ENCODE assay signal across 21 cellular contexts in genomic region chr4:48064349-48064748, GRCh38. TPM values are rescaled to one million over a fixed set of nuclear protein-coding genes. Genes with fewer than 3 reads are reported as not detected.
DNase-seq lines count a peak whose midpoint lies in the region; ATAC-seq and TF ChIP-seq lines count a peak whose summit lies in the region.
"Had no signal": no experiment of that assay in that cellular context is flagged by ENCODE, and none has a peak within 500 bp of the region (broad histone marks: within the 10 kb centered on the region; RNA-seq: fewer than 3 reads in every experiment).

No MANE protein-coding gene starts in this region.

- no peak for TF ChIP-seq CTCF in GM12865 (IDR thresholded peaks at IDR 0.05; ENCODE audit: insufficient read depth, low read depth, low read length, missing control alignments)

- DNase-seq in GM12865 (ENCODE audit: low read depth) = peak; percentile 55
- DNase-seq in effector memory CD8-positive, alpha-beta T cell = no peak
- no peak for DNase-seq in globus pallidus (ENCODE audit: low spot score)
- no peak for DNase-seq in activated gamma-delta T cell treated with Interleukin-2 at 50 U/mL for 16 hours
- DNase-seq in posterior vena cava (ENCODE audit: low spot score) = no peak
- no peak for DNase-seq in occipital lobe (lab: John Stamatoyannopoulos, UW)
- DNase-seq: activated CD8-positive, alpha-beta memory T cell treated with anti-CD3 and anti-CD28 coated beads, Interleukin-2, amount 50 U/mL, for 4 hours; adrenal gland; foreskin keratinocyte; left ventricle myocardium superior; NCI-H1048; NCI-H226; Right ventricle myocardium superior; stimulated activated CD4-positive, alpha-beta T cell treated with anti-CD3 and anti-CD28 coated beads, Interleukin-15, amount 100 ng/mL, for 24 hours; T-helper 17 cell had no signal

- H3K36me3 Mint-ChIP-seq in effector memory CD8-positive, alpha-beta T cell (ENCODE audit: insufficient read depth) = peaks cover 24% of the 10 kb centered on the region

- intact Hi-C loops in posterior vena cava (cut with DNase I) = no loop called here

- no peak overlapping the region for H3K4me3 ChIP-seq in GM12865 (ENCODE audit: low read depth, low read length)
- H3K4me3 ChIP-seq: adrenal gland, thoracic aorta had no signal

- H3K27me3 Mint-ChIP-seq in effector memory CD8-positive, alpha-beta T cell = peaks cover 0 to 28% of the 10 kb centered on the region in 2 donors
- H3K27me3 Mint-ChIP-seq: T-helper 17 cell had no signal

- peaks cover 0 to 4% of the 10 kb centered on the region in 2 donors for H3K9me3 Mint-ChIP-seq in effector memory CD8-positive, alpha-beta T cell

- ATAC-seq in GM19351 (IDR thresholded peaks at IDR 0.05; ENCODE audit: unreplicated experiment) (peak; percentile 65), HG03039 (IDR thresholded peaks at IDR 0.05; ENCODE audit: unreplicated experiment) (peak; percentile 49)
- ATAC-seq in effector memory CD8-positive, alpha-beta T cell (replicated peaks) = peak; percentile 54
- ATAC-seq: foreskin keratinocyte, left ventricle myocardium superior, T-helper 17 cell had no signal

- H3K4me1 Mint-ChIP-seq in effector memory CD8-positive, alpha-beta T cell (ENCODE audit: low read depth in 2 of 2) = peaks cover 2 to 5% of the 10 kb centered on the region in 2 donors

- H3K4me3 Mint-ChIP-seq in effector memory CD8-positive, alpha-beta T cell = no peak overlapping the region
- H3K4me3 Mint-ChIP-seq: central memory CD8-positive, alpha-beta T cell; IgD-negative memory B cell; T-helper 17 cell had no signal

- peak overlapping the region in 1 of 2 donors; percentile 9 for H3K27ac Mint-ChIP-seq in effector memory CD8-positive, alpha-beta T cell
- H3K27ac Mint-ChIP-seq: IgD-negative memory B cell, T-helper 17 cell had no signal

RNA-seq across cellular contexts. Expression of gene NIPAL1, which starts 47.8 kb away (rescaled TPM):
- total RNA-seq in posterior vena cava (under 1 TPM; 0.28 to 0.48 TPM), occipital lobe (0.94 TPM)

RNA-seq across cellular contexts. Expression of gene CNGA1, which starts 47.9 kb away (rescaled TPM):
- total RNA-seq in posterior vena cava = under 1 TPM; 0.57 to 0.60 TPM
- total RNA-seq in occipital lobe = not detected
- total RNA-seq: left ventricle myocardium superior, pulmonary artery endothelial cell, T-helper 17 cell had no signal
